In genomic region chr9:6646028-6646636, GRCh38 we compare ENCODE assay signal across 8 cellular contexts. TPM values are rescaled to one million over a fixed set of nuclear protein-coding genes. Genes with fewer than 3 reads are reported as not detected.
DNase-seq lines count a peak whose midpoint lies in the region; ATAC-seq, FAIRE-seq and TF ChIP-seq lines count a peak whose summit lies in the region.

No MANE protein-coding gene starts in this region.

- FAIRE-seq in small intestine (lab: Jason Lieb, UNC), result no peak

- intact Hi-C loops in left ventricle myocardium inferior (cut with micrococcal nuclease), result no loop called here
- intact Hi-C loops in Right ventricle myocardium superior (cut with DNase I), result no loop called here

- ATAC-seq in Right ventricle myocardium superior (ENCODE audit: poor library complexity), result no peak

- H3K4me1 ChIP-seq in left ventricle myocardium inferior (peaks cover 21% of the 10 kb centered on the region), small intestine (ENCODE audit: control insufficient read depth in 2 of 2, insufficient read depth in 1 of 2, low read depth in 1 of 2, low read length in 1 of 2) (peaks cover 0 to 3% of the 10 kb centered on the region in 2 donors)

- TF ChIP-seq CTCF in left ventricle myocardium inferior (IDR thresholded peaks at IDR 0.05; ENCODE audit: borderline replicate concordance), result no peak
- TF ChIP-seq CTCF in VCaP (conservative IDR thresholded peaks at IDR 0.05), result no peak

- peak overlapping the region; percentile 65 for H3K4me3 ChIP-seq in left ventricle myocardium inferior
- peak overlapping the region in 1 of 2 donors; percentile 56 for H3K4me3 ChIP-seq in small intestine (ENCODE audit: low read depth in 1 of 2, low read length in 2 of 2)

- no peak for DNase-seq in left ventricle myocardium inferior
- no peak for DNase-seq in Right ventricle myocardium superior
- DNase-seq in glomerular visceral epithelial cell (ENCODE audit: extremely low spot score), result peak; percentile 30
- DNase-seq in stimulated activated CD4-positive, alpha-beta T cell treated with anti-CD3 and anti-CD28 coated beads, Interleukin-12 subunit alpha, Interleukin-12 subunit beta, amount 100 ng/mL, for 4 hours, result peak; percentile 8
- DNase-seq in NCI-H510A (lab: John Stamatoyannopoulos, UW), result no peak
- DNase-seq in SK-N-DZ (ENCODE audit: low spot score), result no peak
- DNase-seq in small intestine, result no peak

- WGBS in small intestine, 3 donors, result 9 to 17% (median 13%) methylated on average over 18 of the region's 18 CpGs

- H3K9me3 ChIP-seq in left ventricle myocardium inferior (replicated peaks) (no peaks in the 10 kb centered on the region), small intestine (ENCODE audit: control insufficient read depth, low read depth) (no peaks in the 10 kb centered on the region)

- H3K36me3 ChIP-seq in left ventricle myocardium inferior, result no peaks in the 10 kb centered on the region
- no peaks in the 10 kb centered on the region for H3K36me3 ChIP-seq in small intestine (ENCODE audit: control insufficient read depth in 2 of 2, insufficient read depth in 2 of 2, low read length in 2 of 2)

- H3K27me3 ChIP-seq in left ventricle myocardium inferior (ENCODE audit: low read depth) (peaks cover 96% of the 10 kb centered on the region), small intestine (ENCODE audit: control insufficient read depth in 2 of 2, insufficient read depth in 2 of 2, low read length in 2 of 2) (peaks cover 7 to 16% of the 10 kb centered on the region in 2 donors)

- H3K27ac ChIP-seq in left ventricle myocardium inferior (replicated peaks) (no peak overlapping the region), VCaP (peak overlapping the region; percentile 40), small intestine (ENCODE audit: low read depth in 1 of 2, low read length in 1 of 2) (no peak overlapping the region)

RNA-seq across cellular contexts. Expression of gene GLDC, which starts 0.6 kb away (rescaled TPM):
- total RNA-seq in left ventricle myocardium inferior (not detected), Right ventricle myocardium superior (not detected)
- polyA plus RNA-seq in SK-N-DZ (2014; cell fraction: cytosol; rRNA removed), result 16.2 and 20.9 TPM in 2 replicates
- polyA plus RNA-seq in SK-N-DZ (2014; cell fraction: nucleus; rRNA removed), result 24.1 and 28.5 TPM in 2 replicates
- under 1 TPM in 2 of 3 donors, not detected in 1; 0.63 to 0.81 TPM for polyA plus RNA-seq in small intestine

Comparison
In these comparisons a context has a peak if more than half of its experiments do, and no peak if none do; other contexts are left out.
1. DNase-seq: peak in glomerular visceral epithelial cell (single experiment) and stimulated activated CD4-positive, alpha-beta T cell treated with anti-CD3 and anti-CD28 coated beads, Interleukin-12 subunit alpha, Interleukin-12 subunit beta, amount 100 ng/mL, for 4 hours (single experiment); none in left ventricle myocardium inferior (single experiment), Right ventricle myocardium superior (single experiment), NCI-H510A (single experiment), SK-N-DZ (single experiment) and small intestine (single experiment).